Comparison of ENCODE assay signal across 8 cellular contexts in the genomic region with DNA sequence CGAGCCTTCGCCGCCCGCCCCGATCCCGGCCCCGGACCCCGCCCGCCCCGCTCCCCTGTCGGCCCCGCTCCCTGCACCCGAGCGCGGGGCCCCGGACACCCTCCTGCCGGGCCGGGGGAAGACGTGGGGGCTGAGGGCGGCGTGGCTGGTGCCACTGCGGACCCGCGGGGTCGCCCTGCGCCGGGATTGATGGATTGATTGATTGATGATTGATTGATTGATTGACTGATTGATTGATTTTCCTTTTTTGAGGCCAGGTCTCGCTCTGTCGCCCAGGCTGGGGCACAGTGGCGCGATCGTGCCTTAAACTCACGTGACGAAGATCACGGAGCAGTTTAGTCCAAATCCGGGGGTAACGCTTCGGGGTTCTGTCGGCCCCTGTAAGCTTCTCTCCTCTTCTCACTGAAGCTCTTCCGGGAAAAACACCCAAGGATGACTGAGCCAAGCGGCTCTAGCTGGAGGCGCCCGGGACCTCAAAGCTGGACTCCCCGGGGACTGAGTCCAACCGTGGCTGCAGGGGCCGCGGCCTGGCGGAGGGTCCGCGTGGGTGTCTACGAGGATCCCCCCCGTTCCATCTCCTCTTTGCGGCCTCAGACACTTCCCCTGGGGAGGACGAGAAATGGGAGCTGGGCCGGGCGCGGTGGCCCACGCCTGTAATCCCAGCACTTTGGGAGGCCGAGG. TPM values are rescaled to one million over a fixed set of nuclear protein-coding genes. Genes with fewer than 3 reads are reported as not detected.
DNase-seq lines count a peak whose midpoint lies in the region; ATAC-seq and TF ChIP-seq lines count a peak whose summit lies in the region.

No MANE protein-coding gene starts in this region.

- DNase-seq in esophagus squamous epithelium (lab: John Stamatoyannopoulos, UW) (no peak), dedifferentiated amniotic fluid mesenchymal stem cell (ENCODE audit: extremely low spot score) (no peak)
- DNase-seq in activated CD4-positive, CD25-positive, alpha-beta regulatory T cell (lab: John Stamatoyannopoulos, UW): no peak

- H3K9me3 ChIP-seq in OCI-LY3 (ENCODE audit: insufficient read depth, low read length) (no peaks in the 10 kb centered on the region), esophagus squamous epithelium (no peaks in the 10 kb centered on the region), skeletal muscle satellite cell (replicated peaks; ENCODE audit: low read length) (no peaks in the 10 kb centered on the region)

- no peak for TF ChIP-seq POLR2A in esophagus squamous epithelium (IDR thresholded peaks at IDR 0.05)

- no peak for TF ChIP-seq CTCF in GM12875 (IDR thresholded peaks at IDR 0.05; ENCODE audit: borderline replicate concordance, insufficient read depth, low read depth, low read length)
- TF ChIP-seq CTCF in OCI-LY3 (IDR thresholded peaks at IDR 0.05; ENCODE audit: low read depth, low read length): no peak
- no peak for TF ChIP-seq CTCF in esophagus squamous epithelium (IDR thresholded peaks at IDR 0.05)

- peak overlapping the region; percentile 85; the same call in 1 of the 2 replicates for H2AFZ ChIP-seq in OCI-LY3 (ENCODE audit: low read depth, low read length)

- H3K79me2 ChIP-seq in OCI-LY3 (ENCODE audit: low read length): peaks cover 43% of the 10 kb centered on the region

- ATAC-seq in GM21737 (IDR thresholded peaks at IDR 0.05; ENCODE audit: unreplicated experiment) (no peak), HG02763 (IDR thresholded peaks at IDR 0.05; ENCODE audit: unreplicated experiment) (no peak)

- peak overlapping the region; percentile 91 for H3K4me3 ChIP-seq in GM12875 (ENCODE audit: low read depth, low read length)
- H3K4me3 ChIP-seq in OCI-LY3 (ENCODE audit: low read length): peak overlapping the region; percentile 92
- H3K4me3 ChIP-seq in esophagus squamous epithelium: peak overlapping the region; percentile 42 to 77 (median 55)
- peak overlapping the region; percentile 45 for H3K4me3 ChIP-seq in skeletal muscle satellite cell (ENCODE audit: low read length)

- H4K20me1 ChIP-seq in OCI-LY3 (ENCODE audit: insufficient read depth, low read length): peaks cover 31% of the 10 kb centered on the region

- 67% methylated on average over 3 of the region's 59 CpGs; no CpG with 5 or more reads in 1 of the 2 donors for WGBS in esophagus squamous epithelium, 2 donors

- intact Hi-C loops in esophagus squamous epithelium (cut with DNase I): no loop called here

- H3K27ac ChIP-seq in OCI-LY3 (ENCODE audit: low read length) (no peak overlapping the region; the same call in 1 of the 2 replicates), esophagus squamous epithelium (peak overlapping the region in 3 of 4 donors; percentile 63 to 74 (median 73))

- H3K4me1 ChIP-seq in OCI-LY3 (ENCODE audit: low read length): peaks cover 10% of the 10 kb centered on the region
- peaks cover 10 to 32% (median 18%) of the 10 kb centered on the region in 3 donors for H3K4me1 ChIP-seq in esophagus squamous epithelium
- H3K4me1 ChIP-seq in skeletal muscle satellite cell (ENCODE audit: control insufficient read depth, insufficient read depth, low read length): peaks cover 11% of the 10 kb centered on the region

- H3K4me2 ChIP-seq in OCI-LY3 (ENCODE audit: low read length): peak overlapping the region; percentile 92
- H3K4me2 ChIP-seq in skeletal muscle satellite cell (ENCODE audit: low read length): peak overlapping the region; percentile 78

- H3K36me3 ChIP-seq in OCI-LY3 (replicated peaks; ENCODE audit: low read depth, low read length) (peaks cover 23% of the 10 kb centered on the region), esophagus squamous epithelium (no peaks in the 10 kb centered on the region), skeletal muscle satellite cell (ENCODE audit: insufficient read depth, low read length) (no peaks in the 10 kb centered on the region)

- H3K27me3 ChIP-seq in OCI-LY3 (ENCODE audit: low read depth, low read length): peaks cover 12% of the 10 kb centered on the region
- H3K27me3 ChIP-seq in esophagus squamous epithelium: peaks cover 3 to 65% (median 18%) of the 10 kb centered on the region in 4 donors
- peaks cover 64% of the 10 kb centered on the region for H3K27me3 ChIP-seq in skeletal muscle satellite cell (ENCODE audit: control insufficient read depth, insufficient read depth, low read length)

- H3K9ac ChIP-seq in OCI-LY3 (ENCODE audit: low read length) (peak overlapping the region; percentile 77), skeletal muscle satellite cell (ENCODE audit: low read depth, low read length) (no peak overlapping the region)

RNA-seq across cellular contexts. Expression of a gene that starts 40.2 kb away (rescaled TPM):
- not detected for total RNA-seq in esophagus squamous epithelium
- total RNA-seq in skeletal muscle satellite cell (2012; rRNA removed): not detected in 2 replicates

RNA-seq across cellular contexts. Expression of a gene that starts 49.4 kb away (rescaled TPM):
- not detected for total RNA-seq in esophagus squamous epithelium
- total RNA-seq in skeletal muscle satellite cell (2012; rRNA removed): not detected in 2 replicates

RNA-seq across cellular contexts. Expression of a gene that starts 50.2 kb away (rescaled TPM):
- 100 to 1,000 TPM in 1 of 4 donors, 10 to 100 TPM in 3; 62.1 to 248 (median 75.5) TPM for total RNA-seq in esophagus squamous epithelium
- 45.9 and 69.0 TPM in 2 replicates for total RNA-seq in skeletal muscle satellite cell (2012; rRNA removed)
